In the genomic region with DNA sequence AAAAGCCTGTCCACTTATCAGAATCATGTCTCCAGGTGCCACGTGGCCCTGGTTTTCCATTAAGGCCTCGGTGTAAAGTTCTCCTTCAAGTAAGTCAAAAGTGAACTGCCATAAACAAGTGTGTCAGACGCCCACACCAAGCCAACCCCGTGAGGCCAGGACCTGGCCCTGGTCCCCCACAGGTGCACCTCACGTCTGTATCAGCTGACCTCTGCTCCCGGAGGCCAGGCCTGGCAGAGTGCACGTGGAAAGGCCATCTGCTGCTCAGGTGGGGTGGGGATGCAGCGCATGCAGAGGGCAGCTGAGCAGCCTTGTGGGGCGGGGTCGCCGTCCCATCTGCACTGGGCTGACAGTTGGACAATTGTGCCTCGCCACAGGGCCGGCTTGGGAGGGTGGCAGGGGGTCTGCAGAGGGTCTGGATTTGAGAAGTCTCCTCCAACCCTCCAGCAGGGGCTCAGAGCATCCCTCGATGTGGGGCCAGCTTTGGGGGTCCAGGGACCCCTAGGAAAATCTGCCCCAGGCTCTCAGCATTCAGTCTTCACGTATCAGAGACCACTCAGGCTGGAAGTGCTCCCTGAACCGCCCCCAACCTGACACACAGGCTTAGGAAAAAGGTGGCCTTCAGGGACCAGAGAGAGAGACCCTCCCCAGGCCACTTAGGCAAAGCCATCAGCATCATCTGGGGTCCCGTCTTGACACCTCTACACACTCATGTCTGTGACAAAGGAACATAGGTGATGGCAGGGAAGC, we compare ENCODE assay signal across 11 cellular contexts. TPM values are rescaled to one million over a fixed set of nuclear protein-coding genes. Genes with fewer than 3 reads are reported as not detected.
A peak's percentile ranks its signal among the peaks of the same experiment; 100 is the strongest.
DNase-seq lines count a peak whose midpoint lies in the region; FAIRE-seq and TF ChIP-seq lines count a peak whose summit lies in the region.
"Had no signal": no experiment of that assay in that cellular context is flagged by ENCODE, and none has a peak within 500 bp of the region (broad histone marks: within the 10 kb centered on the region; RNA-seq: fewer than 3 reads in every experiment).

No MANE protein-coding gene starts in this region.

- H3K9me2 ChIP-seq in Loucy (replicated peaks; ENCODE audit: low read depth, low read length), result no peaks in the 10 kb centered on the region

- intact Hi-C loops in head of caudate nucleus (cut with DNase I), result no loop called here
- intact Hi-C loops in ovary (cut with DNase I), result no loop called here

- no peak for TF ChIP-seq EP300 in ovary (IDR thresholded peaks at IDR 0.05)

- FAIRE-seq in HTR-8/SVneo (lab: Jason Lieb, UNC), result no peak

- H4K20me1 ChIP-seq in BLaER1, result peaks cover 66% of the 10 kb centered on the region
- peaks cover 22% of the 10 kb centered on the region for H4K20me1 ChIP-seq in Loucy (ENCODE audit: insufficient read depth, low read length, poor library complexity, severe bottlenecking)

- TF ChIP-seq POLR2A in ovary (IDR thresholded peaks at IDR 0.05), result no peak

- no peak for TF ChIP-seq CTCF in Loucy (conservative IDR thresholded peaks at IDR 0.05; ENCODE audit: low read length)
- TF ChIP-seq CTCF in ovary (IDR thresholded peaks at IDR 0.05), result no peak

- H3K9ac ChIP-seq in BLaER1 (no peak overlapping the region), Loucy (ENCODE audit: low read depth, low read length, poor library complexity, severe bottlenecking) (no peak overlapping the region)
- H3K9ac ChIP-seq: GM23248 had no signal

- no peak overlapping the region for H3K27ac ChIP-seq in BLaER1
- H3K27ac ChIP-seq in ovary, result no peak overlapping the region
- H3K27ac ChIP-seq: GM23248 had no signal

- WGBS in ovary, 3 donors, result 84 to 90% (median 85%) methylated on average over 13 to 17 of the region's 17 CpGs

- H2AFZ ChIP-seq in Loucy (ENCODE audit: low read length), result no peak overlapping the region
- H2AFZ ChIP-seq: GM23248 had no signal

- H3K4me1 ChIP-seq in BLaER1 (peaks cover 69% of the 10 kb centered on the region), Loucy (ENCODE audit: insufficient read depth, low read length, poor library complexity, severe bottlenecking) (peaks cover 30% of the 10 kb centered on the region), ovary (ENCODE audit: insufficient read depth) (peaks cover 18% of the 10 kb centered on the region)

- no peak overlapping the region for H3K4me3 ChIP-seq in BLaER1
- H3K4me3 ChIP-seq in Loucy (ENCODE audit: low read length, poor library complexity, severe bottlenecking), result no peak overlapping the region
- no peak overlapping the region for H3K4me3 ChIP-seq in ovary
- H3K4me3 ChIP-seq: GM23248 had no signal

- peak in 22 of 42 donors; percentile 0 to 33 (median 12) for DNase-seq in head of caudate nucleus
- peak; percentile 7 to 29 (median 18) for DNase-seq in ovary
- DNase-seq in HTR-8/SVneo (ENCODE audit: insufficient read length, low spot score), result no peak
- no peak for DNase-seq in NCI-H1048 (lab: John Stamatoyannopoulos, UW)
- DNase-seq in COLO829 (ENCODE audit: low spot score), result no peak
- DNase-seq in HCEC 1CT, result no peak
- DNase-seq: GM23248, NCI-H1417 treated with DMSO at 0.1 percent for 48 hours, NCI-H82 had no signal

- H3K4me2 ChIP-seq in BLaER1 (peak overlapping the region; percentile 99), Loucy (ENCODE audit: low read depth, low read length, poor library complexity, severe bottlenecking) (peak overlapping the region; percentile 93)

- H3F3A ChIP-seq in Loucy (ENCODE audit: low read depth), result no peaks in the 10 kb centered on the region

- H3K36me3 ChIP-seq in BLaER1, result peaks cover 55% of the 10 kb centered on the region
- no peaks in the 10 kb centered on the region; the same call in 1 of the 2 replicates for H3K36me3 ChIP-seq in Loucy (ENCODE audit: insufficient read depth, low read length)
- H3K36me3 ChIP-seq in ovary, result no peaks in the 10 kb centered on the region

- H3K9me3 ChIP-seq in BLaER1 (no peaks in the 10 kb centered on the region), Loucy (ENCODE audit: insufficient read depth, low read depth, low read length) (no peaks in the 10 kb centered on the region), ovary (no peaks in the 10 kb centered on the region)

- H3K27me3 ChIP-seq in BLaER1, result no peaks in the 10 kb centered on the region
- H3K27me3 ChIP-seq in Loucy (ENCODE audit: insufficient read depth, low read length, poor library complexity, severe bottlenecking), result no peaks in the 10 kb centered on the region
- H3K27me3 ChIP-seq in ovary, result no peaks in the 10 kb centered on the region

- peaks cover 61% of the 10 kb centered on the region for H3K79me2 ChIP-seq in Loucy (ENCODE audit: insufficient read depth, low read length)

RNA-seq across cellular contexts. Expression of a gene that starts 3.0 kb away (rescaled TPM):
- total RNA-seq in ovary, result 10 to 100 TPM in 4 of 7 donors, 1 to 10 TPM in 3; 2.4 to 18.2 (median 10.1) TPM
- polyA plus RNA-seq in ovary, result 1 to 10 TPM in 1 of 2 donors, under 1 TPM in 1; 0.88 to 6.9 TPM

Comparison
In these comparisons a context has a peak if more than half of its experiments do, and no peak if none do; other contexts are left out.
1. DNase-seq: peak in head of caudate nucleus (22 of 42) and ovary (5 of 5); none in HTR-8/SVneo (single experiment), NCI-H1048 (single experiment), COLO829 (single experiment) and HCEC 1CT (single experiment).